Comparison of ENCODE assay signal across 19 cellular contexts in the genomic region with DNA sequence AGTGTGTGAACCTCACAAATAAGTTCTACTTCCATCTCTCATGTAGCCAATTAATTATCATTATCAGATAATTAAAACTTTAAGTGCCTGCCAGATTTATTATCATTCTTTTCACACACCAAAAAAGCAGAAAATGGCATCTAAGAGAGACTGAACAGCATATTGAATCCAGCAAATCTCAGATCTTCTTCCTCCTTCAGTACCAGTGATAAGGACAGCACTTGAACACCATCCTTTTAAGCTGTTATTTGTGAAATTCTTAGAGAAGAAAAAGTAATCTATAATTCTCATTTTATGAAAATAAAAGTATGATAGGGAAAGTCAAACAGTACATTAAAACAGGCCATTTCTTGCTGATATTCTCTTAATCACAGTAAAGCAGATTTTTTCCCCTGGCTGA.
DNase-seq lines count a peak whose midpoint lies in the region; ATAC-seq and TF ChIP-seq lines count a peak whose summit lies in the region.
"Had no signal": no experiment of that assay in that cellular context is flagged by ENCODE, and none has a peak within 500 bp of the region (broad histone marks: within the 10 kb centered on the region; RNA-seq: fewer than 3 reads in every experiment).

No MANE protein-coding gene starts in this region.

- H3K4me1 Mint-ChIP-seq in GM23338 (peaks cover 14% of the 10 kb centered on the region), glutamatergic neuron (ENCODE audit: low read depth, unreplicated experiment) (peaks cover 20% of the 10 kb centered on the region)

- POLR2A ChIA-PET in SK-N-SH (lab: Yijun Ruan, JAX), result no interaction called here
- POLR2A ChIA-PET in HEK293 (lab: Yijun Ruan, JAX), result no interaction called here

- peaks cover 0 to 8% of the 10 kb centered on the region in 2 experiments for H3K36me3 ChIP-seq in SK-N-SH (replicated peaks in 1 of 2; ENCODE audit: control insufficient read depth in 1 of 2, insufficient read depth in 2 of 2, low read length in 1 of 2)
- H3K36me3 ChIP-seq in GM23338 (ENCODE audit: insufficient read depth), result no peaks in the 10 kb centered on the region
- no peaks in the 10 kb centered on the region for H3K36me3 ChIP-seq in HEK293 (ENCODE audit: control insufficient read depth in 2 of 2, insufficient read depth in 1 of 2, low read length in 2 of 2)
- H3K36me3 ChIP-seq in Peyer's patch, result no peaks in the 10 kb centered on the region
- H3K36me3 ChIP-seq: BLaER1 treated with 17β-estradiol and CSF1 and Interleukin-3, amounts not matched to agents 10 nM and 100 nM had no signal

- CTCF ChIA-PET in SK-N-SH (lab: Yijun Ruan, JAX) (interaction anchor here (1.0 to 2.1 kb wide), 2 partner anchors 12 to 193 kb away, joined by 3 to 4 read pairs; no protein-coding TSS in a partner anchor), HEK293 (lab: Yijun Ruan, JAX) (no interaction called here)

- no peak for TF ChIP-seq EP300 in SK-N-SH (IDR thresholded peaks at IDR 0.05; ENCODE audit: borderline replicate concordance in 1 of 2, low read depth in 1 of 2, low read length in 1 of 2)

- TF ChIP-seq CTCF in SK-N-SH (IDR thresholded peaks at IDR 0.05) (no peak), GM23338 (conservative IDR thresholded peaks at IDR 0.05; ENCODE audit: low read depth in 2 of 2) (no peak), HEK293 (tag by site-specific recombination; IDR thresholded peaks at IDR 0.05) (no peak), glutamatergic neuron (IDR thresholded peaks at IDR 0.05; ENCODE audit: partially characterized antibody, unreplicated experiment) (no peak), Peyer's patch (IDR thresholded peaks at IDR 0.05) (no peak)

- H3K4me2 ChIP-seq in SK-N-SH (no peak overlapping the region), GM23338 (no peak overlapping the region)
- H3K4me2 ChIP-seq: A549; BLaER1 treated with 17β-estradiol and CSF1 and Interleukin-3, amounts not matched to agents 10 nM and 100 nM had no signal

- no peak for DNase-seq in SK-N-SH
- no peak for DNase-seq in GM23338 (ENCODE audit: low spot score)
- DNase-seq in glutamatergic neuron, result no peak
- no peak for DNase-seq in sciatic nerve (ENCODE audit: low spot score)
- no peak for DNase-seq in Peyer's patch
- DNase-seq: AML-193; Caco-2; Calu3; CD4-positive, alpha-beta T cell; CD8-positive, alpha-beta T cell; DMS79 treated with DMSO at 0.1 percent for 48 hours; GF-D8 had no signal

- no peak overlapping the region for H3K9ac ChIP-seq in SK-N-SH
- H3K9ac ChIP-seq: BLaER1 treated with 17β-estradiol and CSF1 and Interleukin-3, amounts not matched to agents 10 nM and 100 nM had no signal

- H3K27ac Mint-ChIP-seq in GM23338, result no peak overlapping the region
- H3K27ac Mint-ChIP-seq in glutamatergic neuron (ENCODE audit: unreplicated experiment), result no peak overlapping the region
- H3K27ac Mint-ChIP-seq: B cell; CD4-positive, alpha-beta T cell; CD8-positive, alpha-beta T cell had no signal

- no peaks in the 10 kb centered on the region for H3K27me3 Mint-ChIP-seq in GM23338 (ENCODE audit: insufficient read depth, low read depth, poor library complexity)
- no peaks in the 10 kb centered on the region for H3K27me3 Mint-ChIP-seq in glutamatergic neuron (ENCODE audit: unreplicated experiment)
- H3K27me3 Mint-ChIP-seq: B cell; CD4-positive, alpha-beta T cell had no signal

- H3K79me2 ChIP-seq in SK-N-SH (ENCODE audit: insufficient read depth) (peaks cover 12% of the 10 kb centered on the region; the same call in 1 of the 2 replicates), GM23338 (replicated peaks; ENCODE audit: insufficient read depth) (peaks cover 48% of the 10 kb centered on the region)

- no peaks in the 10 kb centered on the region for H3K27me3 ChIP-seq in SK-N-SH (ENCODE audit: insufficient read depth)
- no peaks in the 10 kb centered on the region for H3K27me3 ChIP-seq in GM23338 (ENCODE audit: insufficient read depth)
- no peaks in the 10 kb centered on the region for H3K27me3 ChIP-seq in Peyer's patch
- H3K27me3 ChIP-seq: BLaER1 treated with 17β-estradiol and CSF1 and Interleukin-3, amounts not matched to agents 10 nM and 100 nM had no signal

- TF ChIP-seq RAD21 in SK-N-SH (IDR thresholded peaks at IDR 0.05; ENCODE audit: low read length), result no peak

- H3K4me3 ChIP-seq in SK-N-SH (ENCODE audit: low read depth in 2 of 2, low read length in 1 of 2), result no peak overlapping the region
- no peak overlapping the region for H3K4me3 ChIP-seq in GM23338
- no peak overlapping the region for H3K4me3 ChIP-seq in HEK293 (ENCODE audit: low read depth, low read length)
- no peak overlapping the region for H3K4me3 ChIP-seq in Peyer's patch
- H3K4me3 ChIP-seq: A549; BLaER1 treated with 17β-estradiol and CSF1 and Interleukin-3, amounts not matched to agents 10 nM and 100 nM had no signal

- H3K4me3 Mint-ChIP-seq in GM23338 (no peak overlapping the region), glutamatergic neuron (ENCODE audit: unreplicated experiment) (peak overlapping the region; percentile 13)
- H3K4me3 Mint-ChIP-seq: B cell; CD4-positive, alpha-beta T cell; CD8-positive, alpha-beta T cell had no signal

- H3K27ac ChIP-seq in SK-N-SH (ENCODE audit: low read depth in 2 of 2, low read length in 1 of 2) (no peak overlapping the region), GM23338 (ENCODE audit: low read depth) (no peak overlapping the region), HEK293 (ENCODE audit: extremely low read depth, low read depth, low read length) (no peak overlapping the region), Peyer's patch (no peak overlapping the region)
- H3K27ac ChIP-seq: 22Rv1; A549; BLaER1 treated with 17β-estradiol and CSF1 and Interleukin-3, amounts not matched to agents 10 nM and 100 nM; C4-2B had no signal

- H3K9me3 ChIP-seq in SK-N-SH (no peaks in the 10 kb centered on the region), HEK293 (ENCODE audit: control insufficient read depth, insufficient read depth, low read depth, low read length) (no peaks in the 10 kb centered on the region), Peyer's patch (no peaks in the 10 kb centered on the region)
- H3K9me3 ChIP-seq: A549 had no signal

- no peaks in the 10 kb centered on the region; the same call in 1 of the 2 replicates for H4K20me1 ChIP-seq in SK-N-SH (ENCODE audit: insufficient read depth)
- no peaks in the 10 kb centered on the region; the same call in 1 of the 2 replicates for H4K20me1 ChIP-seq in GM23338 (replicated peaks; ENCODE audit: insufficient read depth)
- H4K20me1 ChIP-seq: BLaER1 treated with 17β-estradiol and CSF1 and Interleukin-3, amounts not matched to agents 10 nM and 100 nM had no signal

- no peak for TF ChIP-seq POLR2A in Peyer's patch (IDR thresholded peaks at IDR 0.05)

- H3K36me3 Mint-ChIP-seq in GM23338 (ENCODE audit: low read depth) (peaks cover 12% of the 10 kb centered on the region; the same call in 2 of the 3 replicates), glutamatergic neuron (ENCODE audit: unreplicated experiment) (peaks cover 10% of the 10 kb centered on the region)
- H3K36me3 Mint-ChIP-seq: CD8-positive, alpha-beta T cell had no signal

- H2AFZ ChIP-seq in SK-N-SH (ENCODE audit: low read depth), result no peak overlapping the region
- H2AFZ ChIP-seq in GM23338, result no peak overlapping the region

- H3K9me2 ChIP-seq in SK-N-SH (no peaks in the 10 kb centered on the region), GM23338 (ENCODE audit: insufficient read depth) (no peaks in the 10 kb centered on the region)

- ATAC-seq in SK-N-SH treated with all-trans-retinoic acid at 6 μM for 48 hours (no peak), GM23338 (no peak), sciatic nerve (no peak)
- ATAC-seq: A549; CD8-positive, alpha-beta T cell had no signal

- H3F3A ChIP-seq in SK-N-SH (replicated peaks; ENCODE audit: insufficient read depth) (peaks cover 5% of the 10 kb centered on the region), GM23338 (replicated peaks; ENCODE audit: low read depth) (no peaks in the 10 kb centered on the region)

- H3K9me3 Mint-ChIP-seq in GM23338 (peaks cover 11% of the 10 kb centered on the region), glutamatergic neuron (ENCODE audit: unreplicated experiment) (peaks cover 6% of the 10 kb centered on the region)
- H3K9me3 Mint-ChIP-seq: CD4-positive, alpha-beta T cell had no signal

- H3K4me1 ChIP-seq in SK-N-SH (ENCODE audit: control insufficient read depth in 1 of 2, insufficient read depth in 2 of 2, low read depth in 1 of 2, low read length in 1 of 2) (peaks cover 0 to 2% of the 10 kb centered on the region in 2 experiments; a peak in 2 of 4 replicates), GM23338 (ENCODE audit: insufficient read depth) (peaks cover 10% of the 10 kb centered on the region; the same call in 1 of the 2 replicates), HEK293 (ENCODE audit: control insufficient read depth, insufficient read depth, low read length) (no peaks in the 10 kb centered on the region), Peyer's patch (no peaks in the 10 kb centered on the region)
- H3K4me1 ChIP-seq: A549; BLaER1 treated with 17β-estradiol and CSF1 and Interleukin-3, amounts not matched to agents 10 nM and 100 nM; Caco-2 had no signal

- intact Hi-C loops in sciatic nerve (cut with DNase I), result no loop called here

TF ChIP-seq in SK-N-SH treated with all-trans-retinoic acid at 6 μM for 48 hours, 23 proteins besides CTCF, POLR2A, EP300 and RAD21 (continues in another document):
- TF ChIP-seq ZNF8 (CRISPR knock-in tag; IDR thresholded peaks at IDR 0.05) (no peak), ZNF565 (CRISPR knock-in tag; conservative IDR thresholded peaks at IDR 0.05; ENCODE audit: low read depth) (no peak), OSR1 (CRISPR knock-in tag; IDR thresholded peaks at IDR 0.05) (no peak), PPARA (CRISPR knock-in tag; IDR thresholded peaks at IDR 0.05; ENCODE audit: borderline replicate concordance) (no peak), ESRRG (CRISPR knock-in tag; IDR thresholded peaks at IDR 0.05) (no peak), RARB (CRISPR knock-in tag; IDR thresholded peaks at IDR 0.05) (no peak)

TF ChIP-seq in HEK293, 187 proteins besides CTCF, POLR2A, EP300 and RAD21 (continues in another document):
- TF ChIP-seq ZNF114 (tag by site-specific recombination; IDR thresholded peaks at IDR 0.05), result no peak

Comparison
In these comparisons a context has a peak if more than half of its experiments do, and no peak if none do; other contexts are left out.
1. Of the 4 proteins assayed by ChIP-seq in both HEK293 and SK-N-SH: peak only in HEK293: none; only in SK-N-SH: none; in both: REST; in neither: 3.